ENCODE assay signal across 8 cellular contexts in genomic region chr1:150150511-150151021, GRCh38.
DNase-seq lines count a peak whose midpoint lies in the region; ATAC-seq and TF ChIP-seq lines count a peak whose summit lies in the region.

No MANE protein-coding gene starts in this region.

- no peaks in the 10 kb centered on the region for H3K9me3 ChIP-seq in adipocyte (ENCODE audit: control insufficient read depth, low read length)

- DNase-seq in GM10266 (ENCODE audit: extremely low spot score) (peak; percentile 33), NCI-H345 treated with DMSO at 0.1 percent for 48 hours (lab: John Stamatoyannopoulos, UW; ENCODE audit: unreplicated experiment) (peak; percentile 48), adipocyte (ENCODE audit: low read depth) (peak; percentile 62), iPS-NIHi11 (ENCODE audit: low spot score) (peak; percentile 55)
- DNase-seq in stimulated activated CD8-positive, alpha-beta memory T cell treated with anti-CD3 and anti-CD28 coated beads, Interleukin-4, amount 100 ng/mL, for 48 hours, result peak; percentile 50

- no peaks in the 10 kb centered on the region for H3K27me3 ChIP-seq in adipocyte (replicated peaks; ENCODE audit: control insufficient read depth, insufficient read depth, low read length)

- H3K4me1 ChIP-seq in adipocyte (ENCODE audit: control insufficient read depth, insufficient read depth, low read length), result peaks cover 37% of the 10 kb centered on the region

- H3K9ac ChIP-seq in adipocyte (ENCODE audit: low read length), result peak overlapping the region; percentile 88

- no peak for TF ChIP-seq CTCF in GM10266 (IDR thresholded peaks at IDR 0.05; ENCODE audit: control insufficient read depth, insufficient read depth, low read depth, missing control alignments)

- H3K4me3 ChIP-seq in adipocyte (ENCODE audit: low read length), result peak overlapping the region; percentile 85

- no peak for ATAC-seq in GM21786 (IDR thresholded peaks at IDR 0.05; ENCODE audit: unreplicated experiment)
- no peak for ATAC-seq in HG02759 (IDR thresholded peaks at IDR 0.05; ENCODE audit: unreplicated experiment)
- ATAC-seq in GM19023 (IDR thresholded peaks at IDR 0.05; ENCODE audit: unreplicated experiment), result no peak

- H3K36me3 ChIP-seq in adipocyte (ENCODE audit: control insufficient read depth, insufficient read depth, low read length, severe bottlenecking), result peaks cover 15% of the 10 kb centered on the region
